10 cellular contexts compared by ENCODE assay signal in the genomic region with DNA sequence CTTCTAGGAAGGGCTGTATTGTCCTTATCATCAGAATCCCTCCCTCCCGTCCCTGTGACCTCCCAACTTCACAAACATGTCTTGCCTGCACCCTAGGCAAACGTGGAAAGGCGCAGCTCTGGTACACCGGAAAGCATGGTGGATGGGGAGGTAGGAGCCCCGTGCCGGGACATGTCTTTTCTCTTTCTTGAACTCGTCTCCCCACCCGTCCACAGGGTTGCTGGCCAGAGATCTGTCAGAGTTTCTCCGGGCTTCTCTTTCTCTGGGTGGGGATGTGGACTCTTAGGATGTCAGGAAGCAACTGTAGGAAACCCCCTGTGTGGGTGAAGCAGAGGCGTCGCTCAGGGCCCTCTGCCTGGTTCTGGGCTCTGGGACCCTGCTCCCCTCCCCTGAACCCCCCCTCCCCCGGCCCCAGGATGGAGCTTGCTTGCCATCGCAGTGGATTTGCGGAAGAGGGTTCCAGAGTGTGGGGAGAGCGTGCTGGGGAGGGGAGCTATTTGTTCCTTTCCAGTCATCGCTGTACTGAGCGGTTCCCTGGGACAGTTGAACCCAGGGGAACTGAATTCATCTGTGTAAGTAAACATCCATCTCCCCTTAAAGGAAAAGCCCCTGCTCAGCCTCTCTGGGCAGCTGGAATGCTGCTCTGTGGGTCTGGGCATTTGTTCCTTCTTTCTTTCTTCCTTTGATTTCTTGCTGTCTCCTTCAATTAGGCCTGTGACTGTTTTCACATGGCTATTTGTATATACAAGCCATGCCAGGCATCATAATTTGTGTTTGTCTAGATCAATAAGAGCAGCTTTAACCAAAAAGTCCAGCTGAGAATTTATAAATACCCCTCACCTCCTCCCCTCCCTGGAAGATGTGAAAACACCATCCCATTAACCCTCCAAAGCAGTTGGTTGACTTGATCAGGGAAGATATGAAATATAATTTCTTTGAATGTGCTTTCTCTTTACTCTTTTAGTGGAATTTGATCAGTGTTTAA.
A peak's percentile ranks its signal among the peaks of the same experiment; 100 is the strongest.
DNase-seq lines count a peak whose midpoint lies in the region; ATAC-seq and TF ChIP-seq lines count a peak whose summit lies in the region.
"Had no signal": no experiment of that assay in that cellular context is flagged by ENCODE, and none has a peak within 500 bp of the region (broad histone marks: within the 10 kb centered on the region; RNA-seq: fewer than 3 reads in every experiment).

No MANE protein-coding gene starts in this region.

- peak overlapping the region; percentile 89 for H3K9ac ChIP-seq in mesenchymal stem cell (ENCODE audit: low read length)

- no peak overlapping the region for H3K4me2 ChIP-seq in mesenchymal stem cell (ENCODE audit: low read length, poor library complexity, severe bottlenecking)

- H3K27me3 ChIP-seq in body of pancreas (no peaks in the 10 kb centered on the region), mesenchymal stem cell (ENCODE audit: control insufficient read depth in 1 of 2, insufficient read depth in 1 of 2, low read length in 2 of 2) (no peaks in the 10 kb centered on the region), thymus (ENCODE audit: control insufficient read depth, insufficient read depth) (no peaks in the 10 kb centered on the region)

- TF ChIP-seq CTCF in body of pancreas (IDR thresholded peaks at IDR 0.05), result no peak

- H3K27me3 Mint-ChIP-seq in activated CD4-positive, alpha-beta T cell treated with anti-CD3 and anti-CD28 coated beads for 36 hours, result no peaks in the 10 kb centered on the region

- no peaks in the 10 kb centered on the region for H3K9me3 Mint-ChIP-seq in activated CD4-positive, alpha-beta T cell treated with anti-CD3 and anti-CD28 coated beads for 36 hours (ENCODE audit: low read depth)

- peak overlapping the region; percentile 13 for H2BK15ac ChIP-seq in mesenchymal stem cell (ENCODE audit: low read depth, poor library complexity, severe bottlenecking)

- H3K18ac ChIP-seq in mesenchymal stem cell (ENCODE audit: low read depth in 1 of 2, low read length in 2 of 2), result peak overlapping the region; percentile 89 to 92

- peak overlapping the region; percentile 90 to 97 for H2BK12ac ChIP-seq in mesenchymal stem cell (ENCODE audit: low read length in 2 of 2)

- H2BK5ac ChIP-seq in mesenchymal stem cell (ENCODE audit: low read depth, low read length, poor library complexity, severe bottlenecking), result no peak overlapping the region

- no peak overlapping the region for H2AFZ ChIP-seq in mesenchymal stem cell (ENCODE audit: low read depth, low read length)

- no peak for DNase-seq in activated CD4-positive, alpha-beta T cell treated with anti-CD3 and anti-CD28 coated beads for 36 hours
- DNase-seq in activated CD4-positive, alpha-beta T cell treated with anti-CD3 and anti-CD28 coated beads for 48 hours, result no peak
- DNase-seq in body of pancreas (no peak), mesenchymal stem cell (peak; percentile 62), hypothalamus (lab: John Stamatoyannopoulos, UW) (no peak)
- DNase-seq: activated CD4-positive, alpha-beta T cell treated with anti-CD3 and anti-CD28 coated beads for 1 hour; KG1 had no signal

- H3K4me3 ChIP-seq in body of pancreas (no peak overlapping the region), mesenchymal stem cell (ENCODE audit: insufficient read depth in 1 of 2, low read depth in 1 of 2, low read length in 2 of 2) (peak overlapping the region in 1 of 2 experiments; percentile 69), thymus (ENCODE audit: low read length) (no peak overlapping the region)

- peaks cover 5% of the 10 kb centered on the region for H3K36me3 Mint-ChIP-seq in activated CD4-positive, alpha-beta T cell treated with anti-CD3 and anti-CD28 coated beads for 36 hours (ENCODE audit: low read depth)

- 67 to 70% methylated on average over 16 to 17 of the region's 17 CpGs for WGBS in body of pancreas, 2 donors
- 50% methylated on average over 13 of the region's 17 CpGs for WGBS in mesenchymal stem cell
- 92% methylated on average over 17 of the region's 17 CpGs for WGBS in thymus

- no peaks in the 10 kb centered on the region for H3K9me3 ChIP-seq in body of pancreas
- H3K9me3 ChIP-seq in mesenchymal stem cell (ENCODE audit: control insufficient read depth, low read length), result no peaks in the 10 kb centered on the region
- H3K9me3 ChIP-seq in thymus (ENCODE audit: control insufficient read depth), result no peaks in the 10 kb centered on the region

- H3K4me3 Mint-ChIP-seq in activated CD4-positive, alpha-beta T cell treated with anti-CD3 and anti-CD28 coated beads for 36 hours, result no peak overlapping the region

- peak overlapping the region; percentile 88 for H4K8ac ChIP-seq in mesenchymal stem cell (ENCODE audit: low read length)

- peak overlapping the region; percentile 51 for H2AK5ac ChIP-seq in mesenchymal stem cell (ENCODE audit: low read length, severe bottlenecking)

- intact Hi-C loops in activated CD4-positive, alpha-beta T cell treated with anti-CD3 and anti-CD28 coated beads for 36 hours (cut with DNase I, micrococcal nuclease), result no loop called here
- intact Hi-C loops in body of pancreas (cut with DNase I), result no loop called here

- peak overlapping the region; percentile 97 for H4K91ac ChIP-seq in mesenchymal stem cell (ENCODE audit: low read length)

- no peak for ATAC-seq in activated CD4-positive, alpha-beta T cell treated with anti-CD3 and anti-CD28 coated beads for 36 hours
- ATAC-seq in body of pancreas (no peak), HG02885 (IDR thresholded peaks at IDR 0.05; ENCODE audit: poor library complexity, unreplicated experiment) (no peak), HG03025 (IDR thresholded peaks at IDR 0.05; ENCODE audit: low FRiP score, unreplicated experiment) (no peak)

- peak overlapping the region in 1 of 2 experiments; percentile 97 for H3K23ac ChIP-seq in mesenchymal stem cell (ENCODE audit: low read length in 2 of 2)

- POLR2A ChIA-PET in activated CD4-positive, alpha-beta T cell treated with anti-CD3 and anti-CD28 coated beads for 36 hours (lab: Charles Lee), result interaction anchor here (0.6 to 1.2 kb wide), 2 partner anchors 10 to 1304 kb away, joined by 3 to 4 read pairs; no protein-coding TSS in a partner anchor

- peaks cover 83% of the 10 kb centered on the region for H3K4me1 Mint-ChIP-seq in activated CD4-positive, alpha-beta T cell treated with anti-CD3 and anti-CD28 coated beads for 36 hours

- peak overlapping the region in 1 of 2 experiments; percentile 84 for H3K4ac ChIP-seq in mesenchymal stem cell (ENCODE audit: low read depth in 1 of 2, low read length in 2 of 2)

- CTCF ChIA-PET in activated CD4-positive, alpha-beta T cell treated with anti-CD3 and anti-CD28 coated beads for 36 hours (lab: Charles Lee), result interaction anchor here (1.1 to 1.4 kb wide), 4 partner anchors 9 to 16 kb away, joined by 3 to 5 read pairs (median 3); no protein-coding TSS in a partner anchor

- TF ChIP-seq POLR2A in body of pancreas (IDR thresholded peaks at IDR 0.05), result no peak

- peaks cover 30% of the 10 kb centered on the region for H3K79me1 ChIP-seq in mesenchymal stem cell (replicated peaks; ENCODE audit: low read length, poor library complexity, severe bottlenecking)

- H2BK120ac ChIP-seq in mesenchymal stem cell (ENCODE audit: low read depth, low read length), result peak overlapping the region; percentile 94

- H3K36me3 ChIP-seq in body of pancreas (replicated peaks in 1 of 2; ENCODE audit: insufficient read depth in 1 of 2, low read depth in 2 of 2) (no peaks in the 10 kb centered on the region), mesenchymal stem cell (ENCODE audit: control insufficient read depth in 1 of 2, insufficient read depth in 2 of 2, low read depth in 1 of 2, low read length in 2 of 2) (peaks cover 0 to 12% of the 10 kb centered on the region in 2 experiments), thymus (ENCODE audit: control insufficient read depth, insufficient read depth) (no peaks in the 10 kb centered on the region)

- H3K27ac ChIP-seq in body of pancreas (peak overlapping the region; percentile 74 to 81 (median 78)), mesenchymal stem cell (ENCODE audit: low read length, poor library complexity, severe bottlenecking) (no peak overlapping the region), thymus (ENCODE audit: low read depth) (peak overlapping the region; percentile 64)

- H3K14ac ChIP-seq in mesenchymal stem cell (ENCODE audit: low read length in 2 of 2), result peak overlapping the region; percentile 92 to 96

- H3K4me1 ChIP-seq in body of pancreas, result peaks cover 99% of the 10 kb centered on the region
- peaks cover 24% of the 10 kb centered on the region for H3K4me1 ChIP-seq in mesenchymal stem cell (ENCODE audit: control insufficient read depth, insufficient read depth, low read depth, low read length)
- H3K4me1 ChIP-seq in thymus (ENCODE audit: control insufficient read depth, insufficient read depth, low read length), result peaks cover 19% of the 10 kb centered on the region

- peak overlapping the region; percentile 87 for H3K27ac Mint-ChIP-seq in activated CD4-positive, alpha-beta T cell treated with anti-CD3 and anti-CD28 coated beads for 36 hours
